15 cellular contexts compared by ENCODE assay signal in genomic region chr16:23013484-23013883, GRCh38.
A peak's percentile ranks its signal among the peaks of the same experiment; 100 is the strongest.
DNase-seq lines count a peak whose midpoint lies in the region; ATAC-seq, FAIRE-seq and TF ChIP-seq lines count a peak whose summit lies in the region.
"Had no signal": no experiment of that assay in that cellular context is flagged by ENCODE, and none has a peak within 500 bp of the region (broad histone marks: within the 10 kb centered on the region; RNA-seq: fewer than 3 reads in every experiment).

No MANE protein-coding gene starts in this region.

- H3K79me2 ChIP-seq in endothelial cell of umbilical vein (ENCODE audit: control insufficient read depth, insufficient read depth, low read length): no peaks in the 10 kb centered on the region

- no peak for TF ChIP-seq EP300 in A549 (IDR thresholded peaks at IDR 0.05)
- no peak for TF ChIP-seq EP300 in suprapubic skin (IDR thresholded peaks at IDR 0.05)

- dilution Hi-C loops in endothelial cell of umbilical vein (cut with MboI; ENCODE audit: extremely low pct_ligation_motif_present, low sequenced_read_pairs): no loop called here

- intact Hi-C loops in endothelial cell of umbilical vein (cut with micrococcal nuclease) (no loop called here), colonic mucosa (cut with DNase I) (no loop called here)

- no peaks in the 10 kb centered on the region for H3K36me3 ChIP-seq in NT2/D1 (ENCODE audit: insufficient read depth, insufficient read length, low read length)
- H3K36me3 ChIP-seq in endothelial cell of umbilical vein (ENCODE audit: control insufficient read depth in 2 of 2, extremely low read depth in 1 of 2, insufficient read depth in 2 of 2, low read length in 2 of 2): no peaks in the 10 kb centered on the region
- H3K36me3 ChIP-seq in colonic mucosa: no peaks in the 10 kb centered on the region
- H3K36me3 ChIP-seq in suprapubic skin: no peaks in the 10 kb centered on the region

- H3K4me3 ChIP-seq in A549 (no peak overlapping the region), GM12865 (ENCODE audit: low read depth, low read length) (no peak overlapping the region), NT2/D1 (ENCODE audit: insufficient read length, low read depth) (no peak overlapping the region), endothelial cell of umbilical vein (replicated peaks in 1 of 3; ENCODE audit: insufficient read depth in 1 of 3, low read depth in 1 of 3, low read length in 3 of 3) (no peak overlapping the region), colonic mucosa (no peak overlapping the region), suprapubic skin (no peak overlapping the region)
- H3K4me3 ChIP-seq: testis had no signal

- CTCF ChIA-PET in A549 (lab: Yijun Ruan, JAX) (interaction anchor here (0.6 to 1.8 kb wide), 6 partner anchors 11 to 121 kb away, joined by 3 to 5 read pairs (median 3); no protein-coding TSS in a partner anchor), endothelial cell of umbilical vein (lab: Charles Lee) (no interaction called here)

- H3K27ac ChIP-seq in A549 (no peak overlapping the region), endothelial cell of umbilical vein (ENCODE audit: insufficient read depth, low read depth, low read length) (no peak overlapping the region), colonic mucosa (no peak overlapping the region), suprapubic skin (no peak overlapping the region)
- H3K27ac ChIP-seq: testis had no signal

- H3K4me1 ChIP-seq in A549 (no peaks in the 10 kb centered on the region), NT2/D1 (ENCODE audit: insufficient read depth, insufficient read length) (no peaks in the 10 kb centered on the region), endothelial cell of umbilical vein (ENCODE audit: control insufficient read depth, extremely low read depth, insufficient read depth, low read length) (no peaks in the 10 kb centered on the region), colonic mucosa (no peaks in the 10 kb centered on the region), suprapubic skin (no peaks in the 10 kb centered on the region)
- H3K4me1 ChIP-seq: testis had no signal

- no TSS peak for BruUV-seq in endothelial cell of umbilical vein (replicated peaks; lab: Mats Ljungman, UMichigan)

- H3K27me3 ChIP-seq in NT2/D1 (ENCODE audit: insufficient read depth, insufficient read length) (no peaks in the 10 kb centered on the region), endothelial cell of umbilical vein (ENCODE audit: control insufficient read depth in 2 of 2, insufficient read depth in 2 of 2, low read length in 2 of 2) (no peaks in the 10 kb centered on the region), colonic mucosa (no peaks in the 10 kb centered on the region), suprapubic skin (no peaks in the 10 kb centered on the region)
- H3K27me3 ChIP-seq: testis had no signal

- FAIRE-seq in A549 (lab: Jason Lieb, UNC) (no peak), endothelial cell of umbilical vein (lab: Jason Lieb, UNC) (no peak)
- FAIRE-seq: colon, GM12892 had no signal

- TF ChIP-seq POLR2A in A549 (IDR thresholded peaks at IDR 0.05; ENCODE audit: low read length): no peak
- TF ChIP-seq POLR2A in endothelial cell of umbilical vein (IDR thresholded peaks at IDR 0.05; ENCODE audit: low read depth, low read length): no peak
- TF ChIP-seq POLR2A in suprapubic skin (IDR thresholded peaks at IDR 0.05): no peak

- peak in 1 of 2 experiments; percentile 35 for DNase-seq in A549 (ENCODE audit: low read depth in 1 of 2, low spot score in 1 of 2)
- peak; percentile 11 for DNase-seq in GM12865 (ENCODE audit: low read depth)
- peak; percentile 13 for DNase-seq in NT2/D1 (ENCODE audit: low read depth, low spot score)
- peak; percentile 6 for DNase-seq in endothelial cell of umbilical vein (ENCODE audit: low read depth, low spot score)
- no peak for DNase-seq in SW480 (ENCODE audit: low spot score)
- DNase-seq in colonic mucosa: no peak
- DNase-seq in islet precursor cell: no peak
- no peak for DNase-seq in suprapubic skin (ENCODE audit: low spot score in 2 of 2)
- DNase-seq: C1 segment of cervical spinal cord, NCI-H2107, retina, SHP77, testis had no signal

- peak in 1 of 2 experiments; percentile 66; a peak in 2 of 6 replicates for ATAC-seq in A549

- TF ChIP-seq RAD21 in A549 (conservative IDR thresholded peaks at IDR 0.05 in 1 of 2, IDR thresholded peaks at IDR 0.05 in 1 of 2): no peak

- 16% methylated on average over 1 of the region's 1 CpG for WGBS in A549 (ENCODE audit: missing lambda C conversion rate)
- 73% methylated on average over 1 of the region's 1 CpG for WGBS in suprapubic skin

- H4K20me1 ChIP-seq in endothelial cell of umbilical vein (replicated peaks; ENCODE audit: control insufficient read depth, extremely low read depth, insufficient read depth, low read length): no peaks in the 10 kb centered on the region

- H3K4me2 ChIP-seq in A549 (no peak overlapping the region), endothelial cell of umbilical vein (ENCODE audit: insufficient read depth, low read length) (no peak overlapping the region)

- no peak overlapping the region for H2AFZ ChIP-seq in endothelial cell of umbilical vein (ENCODE audit: low read depth, low read length)

- H3K9ac ChIP-seq in NT2/D1 (ENCODE audit: insufficient read length, low read depth) (no peak overlapping the region), endothelial cell of umbilical vein (replicated peaks; ENCODE audit: extremely low read depth, insufficient read depth, low read length) (no peak overlapping the region), colonic mucosa (ENCODE audit: low read depth in 2 of 2, low read length in 2 of 2) (no peak overlapping the region)

- no peaks in the 10 kb centered on the region for H3K9me1 ChIP-seq in endothelial cell of umbilical vein (replicated peaks; ENCODE audit: control insufficient read depth, extremely low read depth, insufficient read depth, low read length)

- TF ChIP-seq CTCF in A549 (IDR thresholded peaks at IDR 0.05) (peak; percentile 23; the same call in 1 of the 3 replicates), GM12865 (IDR thresholded peaks at IDR 0.05; ENCODE audit: insufficient read depth, low read depth, low read length, missing control alignments) (peak; percentile 27), endothelial cell of umbilical vein (IDR thresholded peaks at IDR 0.05; ENCODE audit: extremely low read depth in 1 of 2, insufficient read depth in 1 of 2, low read depth in 1 of 2, low read length in 2 of 2) (peak in 1 of 2 donors; percentile 18), colonic mucosa (IDR thresholded peaks at IDR 0.05) (no peak), suprapubic skin (IDR thresholded peaks at IDR 0.05) (no peak)

- POLR2A ChIA-PET in A549 (lab: Yijun Ruan, JAX): no interaction called here
- POLR2A ChIA-PET in endothelial cell of umbilical vein (lab: Charles Lee): no interaction called here

- H3K9me3 ChIP-seq in A549 (no peaks in the 10 kb centered on the region; the same call in 2 of the 3 replicates), NT2/D1 (ENCODE audit: insufficient read depth, low read length) (no peaks in the 10 kb centered on the region), endothelial cell of umbilical vein (replicated peaks; ENCODE audit: control insufficient read depth, insufficient read depth, low read length) (no peaks in the 10 kb centered on the region), colonic mucosa (no peaks in the 10 kb centered on the region), suprapubic skin (no peaks in the 10 kb centered on the region)
- H3K9me3 ChIP-seq: testis had no signal

TF ChIP-seq in A549, 52 proteins besides CTCF, POLR2A, EP300 and RAD21:
- no peak for TF ChIP-seq TP53 (CRISPR knock-in tag; IDR thresholded peaks at IDR 0.05)
- TF ChIP-seq RARB (CRISPR knock-in tag; IDR thresholded peaks at IDR 0.05): no peak
- TF ChIP-seq NR3C1 (IDR thresholded peaks at IDR 0.05): no peak
- TF ChIP-seq CBX8 (IDR thresholded peaks at IDR 0.05): no peak
- no peak for TF ChIP-seq SMC3 (IDR thresholded peaks at IDR 0.05)
- no peak for TF ChIP-seq HOXA7 (CRISPR knock-in tag; IDR thresholded peaks at IDR 0.05)
- TF ChIP-seq CBX2 (IDR thresholded peaks at IDR 0.05; ENCODE audit: borderline replicate concordance, low read depth): no peak
- TF ChIP-seq TFCP2L1 (CRISPR knock-in tag; IDR thresholded peaks at IDR 0.05): no peak
- TF ChIP-seq NFE2L2 (conservative IDR thresholded peaks at IDR 0.05; ENCODE audit: low read length): no peak
- TF ChIP-seq SREBF2 (IDR thresholded peaks at IDR 0.05): no peak
- TF ChIP-seq JUNB (IDR thresholded peaks at IDR 0.05): no peak
- no peak for TF ChIP-seq RCOR1 (IDR thresholded peaks at IDR 0.05; ENCODE audit: low read depth, low read length)
TF ChIP-seq in A549: peak in this region for 0.

TF ChIP-seq in endothelial cell of umbilical vein, 7 proteins besides CTCF, POLR2A, EP300 and RAD21:
- TF ChIP-seq POLR2AphosphoS5 (IDR thresholded peaks at IDR 0.05; ENCODE audit: insufficient read depth, low read depth, low read length) (no peak), FOS (IDR thresholded peaks at IDR 0.05; ENCODE audit: borderline replicate concordance, insufficient read depth, low read length) (no peak), JUN (IDR thresholded peaks at IDR 0.05; ENCODE audit: borderline replicate concordance, insufficient read depth, insufficient read length, low read depth) (no peak), GATA2 (IDR thresholded peaks at IDR 0.05; ENCODE audit: insufficient read depth, insufficient read length, low read depth, low read length) (no peak)

Comparison
In these comparisons a context has a peak if more than half of its experiments do, and no peak if none do; other contexts are left out.
1. DNase-seq: peak in GM12865 (single experiment), NT2/D1 (single experiment) and endothelial cell of umbilical vein (single experiment); none in SW480 (single experiment), colonic mucosa (single experiment), islet precursor cell (single experiment) and suprapubic skin (0 of 2).
2. CTCF ChIP-seq: peak in A549 (single experiment) and GM12865 (single experiment); none in colonic mucosa (single experiment) and suprapubic skin (0 of 2).